Comparison of ENCODE assay signal across 8 cellular contexts in genomic region chr18:21704603-21705364, GRCh38. TPM values are rescaled to one million over a fixed set of nuclear protein-coding genes. Genes with fewer than 3 reads are reported as not detected.
DNase-seq lines count a peak whose midpoint lies in the region; ATAC-seq, FAIRE-seq and TF ChIP-seq lines count a peak whose summit lies in the region.

ABHD3 (minus strand) TSS chr18:21704774; CDS start chr18:21704665, 109 bp downstream.

- peak within 1 kb of the TSS; percentile 29; the same call in 1 of the 2 replicates for H2BK5ac ChIP-seq in H1 (ENCODE audit: low read depth, low read length)

- no peak within 1 kb of the TSS for H2AK5ac ChIP-seq in H1 (ENCODE audit: low read depth, low read length)

- POLR2A ChIA-PET in H1 (lab: Charles Lee; ENCODE audit: partially characterized antibody), result interaction anchor here (0.9 to 1.8 kb wide), 10 partner anchors 11 to 105 kb away, joined by 3 to 19 read pairs (median 6); partner anchors contain the start of genes ESCO1, MIB1 and SNRPD1

- DNase-seq in COR-L47 (lab: John Stamatoyannopoulos, UW), result peak; percentile 99
- peak; percentile 47 for DNase-seq in HS-5 (ENCODE audit: low read depth)
- DNase-seq in NOMO-1 treated with DMSO at 0.1 percent for 48 hours (lab: John Stamatoyannopoulos, UW; ENCODE audit: unreplicated experiment), result peak; percentile 92
- peak; percentile 71 to 80 (median 74) for DNase-seq in activated CD8-positive, alpha-beta memory T cell treated with anti-CD3 and anti-CD28 coated beads for 48 hours (ENCODE audit: low read depth in 2 of 3, low spot score in 2 of 3)
- peak; percentile 76 to 93 for DNase-seq in H1 (ENCODE audit: low read depth in 1 of 2, low spot score in 2 of 2)
- DNase-seq in stimulated activated CD8-positive, alpha-beta memory T cell treated with anti-CD3 and anti-CD28 coated beads, Interleukin-15, amount 100 ng/mL, for 4 hours (ENCODE audit: low read depth in 2 of 2), result peak; percentile 79 to 83

- ATAC-seq in GM19468 (IDR thresholded peaks at IDR 0.05; ENCODE audit: extremely low read depth, unreplicated experiment), result peak; percentile 83

- peak in 1 of 3 experiments; percentile 18; a peak in 1 of 4 replicates for TF ChIP-seq CTCF in H1 (IDR thresholded peaks at IDR 0.05; ENCODE audit: control extremely low read depth in 1 of 3, insufficient read depth in 1 of 3, low read depth in 1 of 3, low read length in 3 of 3)

- 0 out of 2 replicates have a peak within 1 kb of the TSS, but pooled peaks have one; percentile 46 for H2BK15ac ChIP-seq in H1 (ENCODE audit: low read length)

- H4K5ac ChIP-seq in H1 (ENCODE audit: insufficient read length, low read depth, low read length), result peak within 1 kb of the TSS; percentile 58

- peak within 1 kb of the TSS; percentile 31 for H2BK120ac ChIP-seq in H1 (replicated peaks; ENCODE audit: low read depth, low read length)

- H4K8ac ChIP-seq in H1 (ENCODE audit: extremely low read depth, insufficient read depth, low read length), result peak within 1 kb of the TSS; percentile 96; the same call in 1 of the 2 replicates

- no peak within 1 kb of the TSS for H3K14ac ChIP-seq in H1 (ENCODE audit: insufficient read length)

- no peaks in the 10 kb centered on the region for H3K79me2 ChIP-seq in H1 (ENCODE audit: control insufficient read depth in 1 of 2, insufficient read depth in 2 of 2, low read length in 2 of 2)

- H2AFZ ChIP-seq in H1 (ENCODE audit: low read length), result peak within 1 kb of the TSS; percentile 83

- TF ChIP-seq EP300 in H1 (IDR thresholded peaks at IDR 0.05; ENCODE audit: borderline replicate concordance in 1 of 2, low read depth in 2 of 2, low read length in 2 of 2), result peak in 1 of 2 experiments; percentile 47; a peak in 1 of 3 replicates

- H2BK20ac ChIP-seq in H1 (ENCODE audit: low read length), result no peak within 1 kb of the TSS

- H3K9me3 ChIP-seq in H1 (ENCODE audit: insufficient read depth in 2 of 2, low read depth in 1 of 2, low read length in 1 of 2), result peaks cover 0 to 12% of the 10 kb centered on the region in 2 experiments; a peak in 2 of 4 replicates
- H3K9me3 ChIP-seq in mesodermal cell (ENCODE audit: control insufficient read depth, low read length), result no peaks in the 10 kb centered on the region

- peak within 1 kb of the TSS; percentile 64 for H4K91ac ChIP-seq in H1 (replicated peaks; ENCODE audit: insufficient read length, low read length)

- WGBS in H1 (ENCODE audit: extremely low coverage in 1 of 2, insufficient coverage in 1 of 2, insufficient read length in 1 of 2, insufficient replicate concordance in 2 of 2, low coverage in 1 of 2, low lambda C conversion rate in 2 of 2, missing lambda C conversion rate in 1 of 2), 2 experiments, result 6% methylated on average over 60 of the region's 60 CpGs; no CpG with 5 or more reads in 1 of the 2 experiments
- 3 to 13% methylated on average over 42 to 48 of the region's 60 CpGs for WGBS in mesodermal cell (ENCODE audit: insufficient coverage in 2 of 2), 2 experiments

- peaks cover 0 to 3% (median 0%) of the 10 kb centered on the region in 4 experiments; a peak in 4 of 7 replicates for H3K27me3 ChIP-seq in H1 (replicated peaks in 1 of 4; ENCODE audit: control insufficient read depth in 3 of 4, extremely low read depth in 1 of 4, insufficient read depth in 3 of 4, low read length in 3 of 4)

- peak within 1 kb of the TSS; percentile 69 to 84 for H3K4me2 ChIP-seq in H1 (ENCODE audit: insufficient read depth in 1 of 2, low read depth in 2 of 2, low read length in 2 of 2)

- no peak within 1 kb of the TSS for H2BK12ac ChIP-seq in H1 (ENCODE audit: low read depth, low read length)

- TF ChIP-seq RAD21 in H1 (IDR thresholded peaks at IDR 0.05 in 1 of 2, conservative IDR thresholded peaks at IDR 0.05 in 1 of 2; ENCODE audit: low read depth in 2 of 2, low read length in 2 of 2), result peak in 1 of 2 experiments; percentile 33; a peak in 1 of 4 replicates

- no peak for FAIRE-seq in H1 (lab: Jason Lieb, UNC)

- peak within 1 kb of the TSS; percentile 57 to 79 (median 74) for H3K4me3 ChIP-seq in H1 (ENCODE audit: extremely low read depth in 1 of 4, insufficient read depth in 2 of 4, low read depth in 3 of 4, low read length in 4 of 4)
- H3K4me3 ChIP-seq in mesodermal cell (ENCODE audit: extremely low read depth, insufficient read depth, low read length, poor library complexity, severe bottlenecking), result peak within 1 kb of the TSS; percentile 84

- H4K20me1 ChIP-seq in H1 (replicated peaks in 1 of 2; ENCODE audit: control insufficient read depth in 1 of 2, insufficient read depth in 2 of 2, low read length in 2 of 2), result no peaks in the 10 kb centered on the region

- H3K27ac ChIP-seq in H1 (ENCODE audit: low read depth, low read length) (peak within 1 kb of the TSS; percentile 62; the same call in 1 of the 2 replicates), mesodermal cell (ENCODE audit: low read depth, low read length, severe bottlenecking) (peak within 1 kb of the TSS; percentile 75)

- TF ChIP-seq POLR2A in H1 (IDR thresholded peaks at IDR 0.05; ENCODE audit: control extremely low read depth in 1 of 2, low read depth in 2 of 2, low read length in 2 of 2), result peak; percentile 84 to 90

- peaks cover 6% of the 10 kb centered on the region for H3K23me2 ChIP-seq in H1 (ENCODE audit: low read depth, low read length)

- H3K56ac ChIP-seq in H1 (replicated peaks; ENCODE audit: insufficient read length, low read depth, low read length), result peak within 1 kb of the TSS; percentile 67

- H3K79me1 ChIP-seq in H1 (ENCODE audit: low read depth, low read length), result no peaks in the 10 kb centered on the region

- no peak within 1 kb of the TSS for H3K23ac ChIP-seq in H1 (ENCODE audit: insufficient read length)

- CTCF ChIA-PET in H1 (lab: Charles Lee; ENCODE audit: partially characterized antibody), result interaction anchor here (0.8 to 1.1 kb wide), 3 partner anchors 12 to 80 kb away, joined by 3 read pairs; no protein-coding TSS in a partner anchor

- H3K9ac ChIP-seq in H1 (replicated peaks in 1 of 4; ENCODE audit: extremely low read depth in 1 of 4, low read depth in 3 of 4, low read length in 3 of 4), result peak within 1 kb of the TSS; percentile 50 to 78 (median 74)

- H3K4ac ChIP-seq in H1 (replicated peaks; ENCODE audit: insufficient read length, low read depth, low read length), result no peak within 1 kb of the TSS

- H3K4me1 ChIP-seq in H1 (replicated peaks in 1 of 4; ENCODE audit: control insufficient read depth in 3 of 4, insufficient read depth in 4 of 4, low read length in 3 of 4) (peaks cover 0 to 3% (median 1%) of the 10 kb centered on the region in 4 experiments; a peak in 1 of 7 replicates), mesodermal cell (ENCODE audit: control insufficient read depth, insufficient read depth, low read length, poor library complexity, severe bottlenecking) (no peaks in the 10 kb centered on the region)

- peak within 1 kb of the TSS; percentile 60 for H3K18ac ChIP-seq in H1 (ENCODE audit: extremely low read depth, low read length)

- peaks cover 0 to 7% (median 3%) of the 10 kb centered on the region in 4 experiments; a peak in 3 of 8 replicates for H3K36me3 ChIP-seq in H1 (ENCODE audit: control insufficient read depth in 2 of 4, insufficient read depth in 4 of 4, low read length in 3 of 4)
- peaks cover 10% of the 10 kb centered on the region for H3K36me3 ChIP-seq in mesodermal cell (ENCODE audit: control insufficient read depth, insufficient read depth, low read length)

TF ChIP-seq in H1, 55 proteins besides CTCF, POLR2A, EP300 and RAD21 (continues in another document):
- peak; percentile 25 for TF ChIP-seq KDM4A (IDR thresholded peaks at IDR 0.05; ENCODE audit: low read depth, low read length, severe bottlenecking)
- TF ChIP-seq RXRA (IDR thresholded peaks at IDR 0.05; ENCODE audit: insufficient read depth, low read depth, low read length), result no peak
- no peak for TF ChIP-seq USF2 (IDR thresholded peaks at IDR 0.05; ENCODE audit: low read length)
- no peak for TF ChIP-seq ATF3 (IDR thresholded peaks at IDR 0.05; ENCODE audit: insufficient read depth, low read depth, low read length)
- TF ChIP-seq KDM1A (IDR thresholded peaks at IDR 0.05; ENCODE audit: borderline replicate concordance, low read length), result no peak
- TF ChIP-seq TBP (IDR thresholded peaks at IDR 0.05; ENCODE audit: low read depth, low read length), result peak; percentile 84; the same call in 1 of the 2 replicates

RNA-seq across cellular contexts. Expression of gene ABHD3, which starts in this region (rescaled TPM):
- 9.0 and 12.1 TPM in 2 replicates for total RNA-seq in H1 (2021; fragmentation: NEBNext Ultra II Directional; extraction: Animal tissue kit (Norgen Biotek cat#: 25700))
- 6.1 and 8.4 TPM in 2 replicates for polyA plus RNA-seq in H1 (2011; rRNA removed)
- polyA plus RNA-seq in H1 (2011; cell fraction: cytosol; rRNA removed), result 9.9 TPM
- 14.7 TPM for polyA plus RNA-seq in H1 (2011; cell fraction: nucleus; rRNA removed)
- 7.0 to 8.8 TPM (median 7.4 TPM) in 4 replicates for polyA plus RNA-seq in H1 (2012, experiment 1 of 2)
- 2.3 TPM for polyA plus RNA-seq in H1 (2012, experiment 2 of 2)
- 6.7 TPM for polyA plus RNA-seq in H1 (2013, experiment 1 of 2)
- 6.9 TPM for polyA plus RNA-seq in H1 (2013, experiment 2 of 2)
- 8.2 and 9.6 TPM in 2 replicates for polyA minus RNA-seq in H1 (2011; rRNA and poly(A)+ RNA removed)
- 10.1 TPM for polyA minus RNA-seq in H1 (2011; cell fraction: cytosol; rRNA and poly(A)+ RNA removed)
- polyA minus RNA-seq in H1 (2011; cell fraction: nucleus; rRNA and poly(A)+ RNA removed), result 19.9 TPM
- polyA plus RNA-seq in mesodermal cell (2013, experiment 1 of 2), result 11.1 TPM
- polyA plus RNA-seq in mesodermal cell (2013, experiment 2 of 2), result 11.5 TPM

Comparison
In these comparisons a context has a peak if more than half of its experiments do, and no peak if none do; other contexts are left out.
1. Peak in every context shown above with its lines: DNase-seq, ATAC-seq, H3K4me3 ChIP-seq and H3K27ac ChIP-seq.
2. DNase-seq: peak in every context shown above with its lines; median percentile 99 in COR-L47; 92 in NOMO-1 treated with DMSO at 0.1 percent for 48 hours; 84 in H1; 81 in stimulated activated CD8-positive, alpha-beta memory T cell treated with anti-CD3 and anti-CD28 coated beads, Interleukin-15, amount 100 ng/mL, for 4 hours; 74 in activated CD8-positive, alpha-beta memory T cell treated with anti-CD3 and anti-CD28 coated beads for 48 hours; 47 in HS-5.